In the genomic region with DNA sequence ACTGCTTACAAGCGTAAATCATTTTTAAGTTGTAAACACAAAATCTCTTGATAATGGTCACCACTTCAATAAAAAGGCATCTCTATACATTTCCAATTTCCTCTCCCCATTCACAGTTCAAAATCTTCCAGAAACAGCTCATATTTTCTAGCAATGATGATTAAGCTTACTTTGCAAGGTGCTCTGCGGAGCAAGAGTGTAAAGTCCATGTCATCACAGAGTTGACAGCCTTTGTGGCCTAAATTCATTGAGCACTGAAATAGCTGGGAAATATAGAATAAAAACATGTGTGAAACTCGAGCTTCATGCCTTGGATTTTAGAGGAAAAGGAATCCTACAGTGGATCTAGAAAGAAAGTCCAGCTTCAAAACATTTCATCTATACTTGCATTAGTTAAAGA, we compare ENCODE assay signal across 25 cellular contexts. TPM values are rescaled to one million over a fixed set of nuclear protein-coding genes. Genes with fewer than 3 reads are reported as not detected.
A peak's percentile ranks its signal among the peaks of the same experiment; 100 is the strongest.
DNase-seq lines count a peak whose midpoint lies in the region; ATAC-seq, FAIRE-seq and TF ChIP-seq lines count a peak whose summit lies in the region.
"Had no signal": no experiment of that assay in that cellular context is flagged by ENCODE, and none has a peak within 500 bp of the region (broad histone marks: within the 10 kb centered on the region; RNA-seq: fewer than 3 reads in every experiment).

No MANE protein-coding gene starts in this region.

- H3K27ac Mint-ChIP-seq in GM23338 (no peak overlapping the region), neural progenitor cell (no peak overlapping the region)
- H3K27ac Mint-ChIP-seq: CD14-positive monocyte; CD4-positive, alpha-beta memory T cell; CD4-positive, CD25-positive, alpha-beta regulatory T cell; CD8-positive, alpha-beta memory T cell had no signal

- H3K27me3 Mint-ChIP-seq in GM23338 (ENCODE audit: insufficient read depth, low read depth, poor library complexity) (no peaks in the 10 kb centered on the region), neural progenitor cell (ENCODE audit: insufficient read depth, low read depth) (peaks cover 2% of the 10 kb centered on the region)
- H3K27me3 Mint-ChIP-seq: CD4-positive, alpha-beta memory T cell; CD4-positive, CD25-positive, alpha-beta regulatory T cell; CD8-positive, alpha-beta memory T cell had no signal

- DNase-seq in GM23338 (ENCODE audit: low spot score) (no peak), hepatocyte (ENCODE audit: low spot score) (peak; percentile 5), neural progenitor cell (ENCODE audit: low spot score) (no peak), sigmoid colon (no peak), NCI-H526 (lab: John Stamatoyannopoulos, UW) (no peak), D721Med (ENCODE audit: insufficient read length, low spot score) (no peak)
- DNase-seq: 8988T; ACHN; BE2C; CD4-positive, alpha-beta memory T cell; CD4-positive, CD25-positive, alpha-beta regulatory T cell; CD8-positive, alpha-beta memory T cell; COR-L47; DMS79 treated with DMSO at 0.1 percent for 48 hours; GF-D8 had no signal

- H3K4me3 ChIP-seq in GM23338 (no peak overlapping the region), OCI-LY1 (ENCODE audit: low read depth, low read length, poor library complexity, severe bottlenecking) (no peak overlapping the region), hepatocyte (no peak overlapping the region), neural progenitor cell (no peak overlapping the region), sigmoid colon (no peak overlapping the region)
- H3K4me3 ChIP-seq: BLaER1 had no signal

- no peak for ATAC-seq in GM23338
- ATAC-seq in HG03521 (IDR thresholded peaks at IDR 0.05; ENCODE audit: unreplicated experiment), result no peak

- no peaks in the 10 kb centered on the region for H3K27me3 ChIP-seq in GM23338 (ENCODE audit: insufficient read depth)
- no peaks in the 10 kb centered on the region for H3K27me3 ChIP-seq in OCI-LY1 (ENCODE audit: insufficient read depth, low read length)
- no peaks in the 10 kb centered on the region for H3K27me3 ChIP-seq in hepatocyte
- no peaks in the 10 kb centered on the region for H3K27me3 ChIP-seq in neural progenitor cell
- H3K27me3 ChIP-seq in sigmoid colon, result no peaks in the 10 kb centered on the region
- H3K27me3 ChIP-seq: BE2C, BLaER1 had no signal

- WGBS in hepatocyte (ENCODE audit: low lambda C conversion rate, missing lambda C conversion rate), result 69% methylated on average over 3 of the region's 3 CpGs
- 59 to 71% methylated on average over 3 of the region's 3 CpGs for WGBS in sigmoid colon, 2 donors

- no peak overlapping the region for H3K9ac ChIP-seq in OCI-LY1 (ENCODE audit: low read length)
- no peak overlapping the region for H3K9ac ChIP-seq in neural progenitor cell
- H3K9ac ChIP-seq: BLaER1 had no signal

- H3K27ac ChIP-seq in GM23338 (ENCODE audit: low read depth) (no peak overlapping the region), OCI-LY1 (ENCODE audit: low read depth, low read length, poor library complexity, severe bottlenecking) (no peak overlapping the region), hepatocyte (no peak overlapping the region), neural progenitor cell (peak overlapping the region; percentile 80), sigmoid colon (no peak overlapping the region)
- H3K27ac ChIP-seq: BLaER1 had no signal

- H3K36me3 ChIP-seq in GM23338 (ENCODE audit: insufficient read depth) (no peaks in the 10 kb centered on the region), OCI-LY1 (ENCODE audit: insufficient read depth, low read length) (no peaks in the 10 kb centered on the region), hepatocyte (replicated peaks; ENCODE audit: insufficient read depth, low read depth) (no peaks in the 10 kb centered on the region), neural progenitor cell (no peaks in the 10 kb centered on the region), sigmoid colon (no peaks in the 10 kb centered on the region)
- H3K36me3 ChIP-seq: BE2C, BLaER1 had no signal

- H3F3A ChIP-seq in GM23338 (replicated peaks; ENCODE audit: low read depth) (no peaks in the 10 kb centered on the region), OCI-LY1 (ENCODE audit: insufficient read depth, low read length) (no peaks in the 10 kb centered on the region), neural progenitor cell (ENCODE audit: low read depth) (peaks cover 11% of the 10 kb centered on the region)

- H3K36me3 Mint-ChIP-seq in GM23338 (ENCODE audit: low read depth), result no peaks in the 10 kb centered on the region
- H3K36me3 Mint-ChIP-seq in neural progenitor cell, result no peaks in the 10 kb centered on the region
- H3K36me3 Mint-ChIP-seq: CD14-positive monocyte; CD4-positive, alpha-beta memory T cell; CD4-positive, CD25-positive, alpha-beta regulatory T cell; CD8-positive, alpha-beta memory T cell had no signal

- H3K4me1 Mint-ChIP-seq in GM23338 (peaks cover 16% of the 10 kb centered on the region), neural progenitor cell (peaks cover 12% of the 10 kb centered on the region)
- H3K4me1 Mint-ChIP-seq: CD14-positive monocyte; CD4-positive, alpha-beta memory T cell; CD4-positive, CD25-positive, alpha-beta regulatory T cell; CD8-positive, alpha-beta memory T cell had no signal

- no peaks in the 10 kb centered on the region for H3K9me2 ChIP-seq in GM23338 (ENCODE audit: insufficient read depth)
- H3K9me2 ChIP-seq in OCI-LY1 (ENCODE audit: low read depth, low read length), result no peaks in the 10 kb centered on the region
- no peaks in the 10 kb centered on the region for H3K9me2 ChIP-seq in hepatocyte (replicated peaks; ENCODE audit: insufficient read depth)

- H3K9me3 ChIP-seq in OCI-LY1 (ENCODE audit: low read length) (peaks cover 5% of the 10 kb centered on the region; the same call in 1 of the 2 replicates), hepatocyte (ENCODE audit: low read depth) (no peaks in the 10 kb centered on the region), neural progenitor cell (ENCODE audit: low read depth) (no peaks in the 10 kb centered on the region), sigmoid colon (no peaks in the 10 kb centered on the region)
- H3K9me3 ChIP-seq: BE2C had no signal

- intact Hi-C loops in sigmoid colon (cut with DNase I), result no loop called here

- no peak for TF ChIP-seq POLR2A in sigmoid colon (IDR thresholded peaks at IDR 0.05)

- H4K20me1 ChIP-seq in GM23338 (replicated peaks; ENCODE audit: insufficient read depth) (no peaks in the 10 kb centered on the region), OCI-LY1 (ENCODE audit: insufficient read depth, low read length) (no peaks in the 10 kb centered on the region), hepatocyte (ENCODE audit: insufficient read depth, poor library complexity, severe bottlenecking) (no peaks in the 10 kb centered on the region), neural progenitor cell (ENCODE audit: low read depth) (no peaks in the 10 kb centered on the region)
- H4K20me1 ChIP-seq: BLaER1 had no signal

- H3K4me1 ChIP-seq in GM23338 (ENCODE audit: insufficient read depth), result peaks cover 17% of the 10 kb centered on the region
- peaks cover 8% of the 10 kb centered on the region for H3K4me1 ChIP-seq in OCI-LY1 (ENCODE audit: insufficient read depth, low read length, severe bottlenecking)
- no peaks in the 10 kb centered on the region for H3K4me1 ChIP-seq in hepatocyte (ENCODE audit: insufficient read depth)
- H3K4me1 ChIP-seq in neural progenitor cell, result peaks cover 31% of the 10 kb centered on the region
- H3K4me1 ChIP-seq in sigmoid colon, result no peaks in the 10 kb centered on the region
- H3K4me1 ChIP-seq: BE2C had no signal

- TF ChIP-seq CTCF in GM23338 (conservative IDR thresholded peaks at IDR 0.05; ENCODE audit: low read depth in 2 of 2) (no peak), OCI-LY1 (IDR thresholded peaks at IDR 0.05; ENCODE audit: low read length) (no peak), hepatocyte (IDR thresholded peaks at IDR 0.05; ENCODE audit: poor library complexity) (no peak), neural progenitor cell (IDR thresholded peaks at IDR 0.05) (no peak), sigmoid colon (IDR thresholded peaks at IDR 0.05) (no peak), D721Med (IDR thresholded peaks at IDR 0.05; ENCODE audit: insufficient read depth, missing control alignments) (no peak)

- TF ChIP-seq EP300 in sigmoid colon (IDR thresholded peaks at IDR 0.05), result no peak

- H3K79me2 ChIP-seq in GM23338 (replicated peaks; ENCODE audit: insufficient read depth) (no peaks in the 10 kb centered on the region), OCI-LY1 (ENCODE audit: insufficient read depth, low read length) (no peaks in the 10 kb centered on the region), hepatocyte (no peaks in the 10 kb centered on the region), neural progenitor cell (ENCODE audit: low read depth) (no peaks in the 10 kb centered on the region)

- H3K4me2 ChIP-seq in GM23338 (no peak overlapping the region), OCI-LY1 (ENCODE audit: low read length) (no peak overlapping the region), hepatocyte (no peak overlapping the region), neural progenitor cell (no peak overlapping the region)
- H3K4me2 ChIP-seq: BLaER1 had no signal

- H3K4me3 Mint-ChIP-seq in GM23338 (no peak overlapping the region), neural progenitor cell (no peak overlapping the region)
- H3K4me3 Mint-ChIP-seq: CD14-positive monocyte; CD4-positive, alpha-beta memory T cell; CD4-positive, CD25-positive, alpha-beta regulatory T cell; CD8-positive, alpha-beta memory T cell had no signal

- no peak for FAIRE-seq in D721Med (lab: Jason Lieb, UNC)
- FAIRE-seq: A204.1, G401.6, GM12891, GM19239 had no signal

- H2AFZ ChIP-seq in GM23338 (peak overlapping the region; percentile 35; the same call in 1 of the 2 replicates), OCI-LY1 (ENCODE audit: low read length) (peak overlapping the region; percentile 18), hepatocyte (no peak overlapping the region), neural progenitor cell (replicated peaks) (peak overlapping the region; percentile 66)

- H3K9me3 Mint-ChIP-seq in GM23338 (no peaks in the 10 kb centered on the region; the same call in 1 of the 3 replicates), neural progenitor cell (peaks cover under 1% of the 10 kb centered on the region)

TF ChIP-seq in GM23338, 12 proteins besides CTCF, POLR2A, EP300 and RAD21 (continues in another document):
- TF ChIP-seq ZNF331 (CRISPR knock-in tag; IDR thresholded peaks at IDR 0.05; ENCODE audit: low read depth), result no peak

RNA-seq across cellular contexts. Expression of gene ARPP21, which starts 41.8 kb away (rescaled TPM):
- total RNA-seq in GM23338 (2014; rRNA removed; shearing (Covaris generic)), result not detected in 2 replicates
- polyA plus RNA-seq in GM23338 (2016; fragmentation: Nextera tagmentation; extraction: Ambion mirVana) (not detected in 2 replicates), hepatocyte (0.19 TPM in 1 of 2 replicates, not detected in the other), sigmoid colon (under 1 TPM in 1 of 3 donors, not detected in 2; 0.51 TPM)
- total RNA-seq in hepatocyte (not detected in 2 replicates), neural progenitor cell (ENCODE audit: low replicate concordance) (0.19 TPM in 1 of 2 replicates, not detected in the other), sigmoid colon (1 to 10 TPM in 3 of 4 donors, under 1 TPM in 1; 0.83 to 1.9 (median 1.3) TPM)
- total RNA-seq: A673; CD4-positive, alpha-beta memory T cell; CD4-positive, CD25-positive, alpha-beta regulatory T cell; CD8-positive, alpha-beta memory T cell had no signal
- polyA plus RNA-seq: AG04450; CD14-positive monocyte; CD4-positive, alpha-beta memory T cell; CD4-positive, CD25-positive, alpha-beta regulatory T cell; CD8-positive, alpha-beta memory T cell had no signal
